ENCODE assay signal across 20 cellular contexts in the genomic region with DNA sequence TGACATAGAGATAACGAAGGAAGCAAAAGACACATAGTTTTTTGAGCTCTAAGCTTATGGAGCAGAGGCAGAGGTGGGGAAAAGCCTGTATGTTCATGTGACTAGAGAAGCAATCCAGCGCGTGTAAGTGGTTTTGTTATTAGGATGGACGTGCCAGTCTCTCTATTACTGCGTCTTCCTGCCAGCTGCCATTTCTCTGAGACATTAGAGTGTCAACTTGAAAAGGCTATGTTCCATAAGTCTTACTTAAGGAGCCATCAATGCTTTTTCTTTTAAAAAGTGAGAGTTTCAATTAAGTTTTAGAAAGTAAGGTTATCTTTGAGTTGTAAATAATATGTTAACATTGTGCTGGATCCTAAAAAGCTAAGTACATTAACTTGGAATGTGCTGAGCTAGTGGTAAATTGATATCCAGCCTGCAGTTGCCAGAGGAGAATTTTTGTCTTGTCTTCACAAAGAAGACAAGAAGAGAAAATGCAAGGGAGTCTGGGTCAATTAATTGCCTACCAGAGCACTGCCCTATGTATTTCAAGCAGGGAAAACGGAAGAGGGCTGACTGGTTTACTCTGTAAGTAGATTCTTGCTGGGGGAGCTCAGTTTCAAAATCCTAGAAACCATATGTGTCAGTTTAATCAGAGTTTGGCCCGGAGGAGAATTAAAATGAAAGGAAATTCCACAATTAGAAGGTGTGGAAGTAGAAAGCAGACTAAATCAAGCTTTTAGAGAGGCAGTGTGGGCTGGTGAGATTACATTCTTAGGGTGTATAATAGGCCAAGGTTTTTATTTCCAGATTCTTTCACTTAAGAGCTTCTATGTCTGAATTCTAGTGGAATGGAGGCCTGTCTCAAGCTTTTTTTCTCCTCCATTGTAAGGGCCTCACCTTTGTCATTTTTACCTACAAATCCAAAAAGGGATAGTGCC.
DNase-seq lines count a peak whose midpoint lies in the region; ATAC-seq and TF ChIP-seq lines count a peak whose summit lies in the region.
"Had no signal": no experiment of that assay in that cellular context is flagged by ENCODE, and none has a peak within 500 bp of the region (broad histone marks: within the 10 kb centered on the region; RNA-seq: fewer than 3 reads in every experiment).

No MANE protein-coding gene starts in this region.

- H3K4me1 Mint-ChIP-seq in progenitor cell of endocrine pancreas (ENCODE audit: low read depth) (no peaks in the 10 kb centered on the region), CD14-positive monocyte (no peaks in the 10 kb centered on the region)
- no peaks in the 10 kb centered on the region for H3K4me1 Mint-ChIP-seq in activated CD4-positive, alpha-beta T cell treated with anti-CD3 and anti-CD28 coated beads for 36 hours
- H3K4me1 Mint-ChIP-seq: neural crest cell; stimulated activated naive CD8-positive, alpha-beta T cell treated with anti-CD3 and anti-CD28 coated beads, Interleukin-15, amount 100 ng/mL, for 72 hours had no signal

- no peak for TF ChIP-seq CTCF in AG10803 (conservative IDR thresholded peaks at IDR 0.05; ENCODE audit: low read length)
- no peak for TF ChIP-seq CTCF in hepatocyte (IDR thresholded peaks at IDR 0.05; ENCODE audit: poor library complexity)
- TF ChIP-seq CTCF in progenitor cell of endocrine pancreas (IDR thresholded peaks at IDR 0.05; ENCODE audit: unreplicated experiment): no peak
- no peak for TF ChIP-seq CTCF in CD14-positive monocyte (IDR thresholded peaks at IDR 0.05)

- peaks cover 10% of the 10 kb centered on the region for H3K4me1 ChIP-seq in hepatocyte (ENCODE audit: insufficient read depth)
- H3K4me1 ChIP-seq: esophagus squamous epithelium, uterus had no signal

- POLR2A ChIA-PET in activated CD4-positive, alpha-beta T cell treated with anti-CD3 and anti-CD28 coated beads for 36 hours (lab: Charles Lee): no interaction called here

- H3K9me3 Mint-ChIP-seq in progenitor cell of endocrine pancreas (ENCODE audit: low read depth): no peaks in the 10 kb centered on the region
- peaks cover 0 to 5% (median 0%) of the 10 kb centered on the region in 7 donors for H3K9me3 Mint-ChIP-seq in CD14-positive monocyte
- no peaks in the 10 kb centered on the region for H3K9me3 Mint-ChIP-seq in activated CD4-positive, alpha-beta T cell treated with anti-CD3 and anti-CD28 coated beads for 36 hours (ENCODE audit: low read depth)
- H3K9me3 Mint-ChIP-seq: brain; stimulated activated naive CD8-positive, alpha-beta T cell treated with anti-CD3 and anti-CD28 coated beads, Interleukin-15, amount 100 ng/mL, for 72 hours had no signal

- peak; percentile 63 for DNase-seq in AG10803 (ENCODE audit: low read depth)
- DNase-seq in SK-N-MC (ENCODE audit: low read depth, low spot score): peak; percentile 70
- no peak for DNase-seq in hepatocyte (ENCODE audit: low spot score)
- peak; percentile 3 for DNase-seq in putamen (ENCODE audit: low spot score)
- no peak for DNase-seq in progenitor cell of endocrine pancreas (ENCODE audit: low spot score, unreplicated experiment)
- DNase-seq in CD14-positive monocyte (ENCODE audit: low spot score): no peak
- no peak for DNase-seq in activated CD4-positive, alpha-beta T cell treated with anti-CD3 and anti-CD28 coated beads for 36 hours
- DNase-seq: activated CD8-positive, alpha-beta memory T cell treated with anti-CD3 and anti-CD28 coated beads, Interleukin-2, amount 50 U/mL, for 48 hours; activated naive CD4-positive, alpha-beta T cell treated with Interleukin-2 at 50 U/mL for 16 hours; dorsolateral prefrontal cortex; esophagus squamous epithelium; NCI-H1436 treated with DMSO at 0.1 percent for 48 hours; NCI-H446 treated with DMSO at 0.1 percent for 48 hours; SHP77 treated with DMSO at 0.1 percent for 48 hours; stimulated activated naive CD8-positive, alpha-beta T cell treated with anti-CD3 and anti-CD28 coated beads, Interleukin-15, amount 100 ng/mL, for 72 hours; T1000; uterus had no signal

- H3K27me3 Mint-ChIP-seq in progenitor cell of endocrine pancreas (no peaks in the 10 kb centered on the region), CD14-positive monocyte (ENCODE audit: low read depth in 3 of 3) (peaks cover 0 to 1% (median 0%) of the 10 kb centered on the region in 3 donors)
- no peaks in the 10 kb centered on the region for H3K27me3 Mint-ChIP-seq in activated CD4-positive, alpha-beta T cell treated with anti-CD3 and anti-CD28 coated beads for 36 hours
- H3K27me3 Mint-ChIP-seq: brain; stimulated activated naive CD8-positive, alpha-beta T cell treated with anti-CD3 and anti-CD28 coated beads, Interleukin-15, amount 100 ng/mL, for 72 hours had no signal

- no peak overlapping the region for H3K4me3 ChIP-seq in AG10803 (ENCODE audit: low read length)
- H3K4me3 ChIP-seq in SK-N-MC: peak overlapping the region; percentile 68
- no peak overlapping the region for H3K4me3 ChIP-seq in hepatocyte
- H3K4me3 ChIP-seq: dorsolateral prefrontal cortex, esophagus squamous epithelium, uterus had no signal

- H3K9ac ChIP-seq in SK-N-MC (ENCODE audit: insufficient read length): peak overlapping the region; percentile 4

- peak overlapping the region; percentile 28 for H2AFZ ChIP-seq in hepatocyte

- H3K9me3 ChIP-seq in SK-N-MC (ENCODE audit: low read depth, low read length): no peaks in the 10 kb centered on the region
- no peaks in the 10 kb centered on the region for H3K9me3 ChIP-seq in hepatocyte (ENCODE audit: low read depth)
- H3K9me3 ChIP-seq: esophagus squamous epithelium, uterus had no signal

- no peaks in the 10 kb centered on the region for H3K27me3 ChIP-seq in hepatocyte
- H3K27me3 ChIP-seq: dorsolateral prefrontal cortex, esophagus squamous epithelium, uterus had no signal

- H3K36me3 Mint-ChIP-seq in progenitor cell of endocrine pancreas (ENCODE audit: insufficient read depth) (no peaks in the 10 kb centered on the region), CD14-positive monocyte (no peaks in the 10 kb centered on the region)
- H3K36me3 Mint-ChIP-seq in activated CD4-positive, alpha-beta T cell treated with anti-CD3 and anti-CD28 coated beads for 36 hours (ENCODE audit: low read depth): no peaks in the 10 kb centered on the region
- H3K36me3 Mint-ChIP-seq: brain had no signal

- H3K36me3 ChIP-seq in SK-N-MC (ENCODE audit: insufficient read depth, low read length): no peaks in the 10 kb centered on the region
- no peaks in the 10 kb centered on the region for H3K36me3 ChIP-seq in hepatocyte (replicated peaks; ENCODE audit: insufficient read depth, low read depth)
- H3K36me3 ChIP-seq: esophagus squamous epithelium, uterus had no signal

- H3K9me2 ChIP-seq in hepatocyte (replicated peaks; ENCODE audit: insufficient read depth): no peaks in the 10 kb centered on the region

- H3K79me2 ChIP-seq in hepatocyte: no peaks in the 10 kb centered on the region

- ATAC-seq in GM18502 (IDR thresholded peaks at IDR 0.05; ENCODE audit: poor library complexity, unreplicated experiment): no peak
- no peak for ATAC-seq in activated CD4-positive, alpha-beta T cell treated with anti-CD3 and anti-CD28 coated beads for 36 hours
- ATAC-seq: stimulated activated naive CD8-positive, alpha-beta T cell treated with anti-CD3 and anti-CD28 coated beads, Interleukin-15, amount 100 ng/mL, for 72 hours had no signal

- CTCF ChIA-PET in activated CD4-positive, alpha-beta T cell treated with anti-CD3 and anti-CD28 coated beads for 36 hours (lab: Charles Lee): interaction anchor here (1.0 to 1.2 kb wide), 3 partner anchors 10 to 397 kb away, joined by 3 to 4 read pairs (median 3); a partner anchor contains a TSS

- H3K27ac ChIP-seq in SK-N-MC (peak overlapping the region; percentile 93), hepatocyte (peak overlapping the region; percentile 52)
- H3K27ac ChIP-seq: esophagus squamous epithelium, uterus had no signal

- WGBS in hepatocyte (ENCODE audit: low lambda C conversion rate, missing lambda C conversion rate): 67% methylated on average over 7 of the region's 7 CpGs

- H3K4me2 ChIP-seq in hepatocyte: peak overlapping the region; percentile 13

- H4K20me1 ChIP-seq in hepatocyte (ENCODE audit: insufficient read depth, poor library complexity, severe bottlenecking): no peaks in the 10 kb centered on the region

- intact Hi-C loops in CD14-positive monocyte (cut with micrococcal nuclease): no loop called here
- intact Hi-C loops in activated CD4-positive, alpha-beta T cell treated with anti-CD3 and anti-CD28 coated beads for 36 hours (cut with DNase I, micrococcal nuclease): no loop called here

- H3K4me3 Mint-ChIP-seq in progenitor cell of endocrine pancreas (ENCODE audit: low read depth) (no peak overlapping the region), CD14-positive monocyte (no peak overlapping the region)
- no peak overlapping the region for H3K4me3 Mint-ChIP-seq in activated CD4-positive, alpha-beta T cell treated with anti-CD3 and anti-CD28 coated beads for 36 hours
- H3K4me3 Mint-ChIP-seq: brain; neural crest cell; stimulated activated naive CD8-positive, alpha-beta T cell treated with anti-CD3 and anti-CD28 coated beads, Interleukin-15, amount 100 ng/mL, for 72 hours had no signal

- H3K27ac Mint-ChIP-seq in progenitor cell of endocrine pancreas (no peak overlapping the region), CD14-positive monocyte (no peak overlapping the region)
- no peak overlapping the region for H3K27ac Mint-ChIP-seq in activated CD4-positive, alpha-beta T cell treated with anti-CD3 and anti-CD28 coated beads for 36 hours
- H3K27ac Mint-ChIP-seq: brain; stimulated activated naive CD8-positive, alpha-beta T cell treated with anti-CD3 and anti-CD28 coated beads, Interleukin-15, amount 100 ng/mL, for 72 hours had no signal

Comparison
In these comparisons a context has a peak if more than half of its experiments do, and no peak if none do; other contexts are left out.
1. DNase-seq: peak in AG10803 (single experiment), SK-N-MC (single experiment) and putamen (single experiment); none in hepatocyte (single experiment), progenitor cell of endocrine pancreas (single experiment), CD14-positive monocyte (single experiment) and activated CD4-positive, alpha-beta T cell treated with anti-CD3 and anti-CD28 coated beads for 36 hours (single experiment).